ENCODE assay signal across 23 cellular contexts in genomic region chr7:33961948-33962347, GRCh38. TPM values are rescaled to one million over a fixed set of nuclear protein-coding genes. Genes with fewer than 3 reads are reported as not detected.
DNase-seq lines count a peak whose midpoint lies in the region; ATAC-seq and TF ChIP-seq lines count a peak whose summit lies in the region.
"Had no signal": no experiment of that assay in that cellular context is flagged by ENCODE, and none has a peak within 500 bp of the region (broad histone marks: within the 10 kb centered on the region; RNA-seq: fewer than 3 reads in every experiment).

No MANE protein-coding gene starts in this region.

- H3K27ac ChIP-seq in aorta (ENCODE audit: low read depth in 1 of 2, low read length in 2 of 2), result no peak overlapping the region
- H3K27ac ChIP-seq: RWPE1, SJCRH30 had no signal

- DNase-seq in EH (ENCODE audit: low read depth), result peak; percentile 74
- peak; percentile 23 for DNase-seq in LHCN-M2 (ENCODE audit: low read depth)
- peak; percentile 34 for DNase-seq in fibroblast of the aortic adventitia (ENCODE audit: low read depth)
- DNase-seq in aorta, result no peak
- no peak for DNase-seq in NCI-H2196 treated with DMSO at 0.1 percent for 48 hours (lab: John Stamatoyannopoulos, UW; ENCODE audit: unreplicated experiment)
- no peak for DNase-seq in kidney glomerular epithelial cell (lab: John Stamatoyannopoulos, UW)
- DNase-seq: ACHN; BE2C; CD4-positive, CD25-positive, alpha-beta regulatory T cell; COR-L47; DMS 273 treated with DMSO at 0.1 percent for 48 hours; DND-41; HCEC 1CT; NCI-H1105; NCI-H2081; NK-92 treated with Interleukin-12 subunit alpha and Interleukin-12 subunit beta, amount 100 ng/mL, for 24 hours; PC-3; SJCRH30 had no signal

- 36 to 47% methylated on average over 1 of the region's 1 CpG for WGBS in aorta, 2 donors

- H3K27me3 ChIP-seq in aorta (ENCODE audit: control insufficient read depth in 1 of 2, insufficient read depth in 2 of 2, low read length in 1 of 2), result no peaks in the 10 kb centered on the region
- H3K27me3 ChIP-seq: BE2C, SJCRH30 had no signal

- intact Hi-C loops in aorta (cut with DNase I), result no loop called here

- no peaks in the 10 kb centered on the region for H3K9me3 ChIP-seq in aorta (ENCODE audit: control insufficient read depth, low read length)
- H3K9me3 ChIP-seq: BE2C, SJCRH30 had no signal

- ATAC-seq in aorta (ENCODE audit: low FRiP score), result peak; percentile 42
- ATAC-seq in HG03175 (IDR thresholded peaks at IDR 0.05; ENCODE audit: unreplicated experiment), result no peak
- ATAC-seq: GM12878, GM23338, K562, PC-3 had no signal

- no peak overlapping the region for H3K4me3 ChIP-seq in fibroblast of the aortic adventitia (ENCODE audit: low read depth, low read length)
- H3K4me3 ChIP-seq in aorta (ENCODE audit: low read length in 2 of 2), result no peak overlapping the region
- H3K4me3 ChIP-seq: GM12878, GM23338, K562, SJCRH30 had no signal

- H3K36me3 ChIP-seq in aorta (ENCODE audit: control insufficient read depth in 1 of 2, insufficient read depth in 2 of 2, low read length in 1 of 2), result no peaks in the 10 kb centered on the region
- H3K36me3 ChIP-seq: BE2C, SJCRH30 had no signal

- TF ChIP-seq CTCF in fibroblast of the aortic adventitia (IDR thresholded peaks at IDR 0.05; ENCODE audit: insufficient read depth, low read length), result no peak

- H3K4me1 ChIP-seq in aorta (ENCODE audit: control insufficient read depth in 1 of 2, insufficient read depth in 2 of 2, low read length in 2 of 2), result peaks cover 0 to 2% of the 10 kb centered on the region in 2 donors
- H3K4me1 ChIP-seq: BE2C, SJCRH30 had no signal

RNA-seq across cellular contexts. Expression of gene BMPER, which starts 56.6 kb away (rescaled TPM):
- total RNA-seq in LHCN-M2 (2014; rRNA removed) (4.1 and 5.1 TPM in 2 replicates), fibroblast of the aortic adventitia (ENCODE audit: low replicate concordance) (45.4 and 157 TPM in 2 replicates), aorta (10 to 100 TPM in 1 of 2 donors, 1 to 10 TPM in 1; 2.2 to 14.0 TPM)
- 5.7 TPM for polyA plus RNA-seq in LHCN-M2 (2012)
- polyA plus RNA-seq in aorta, result 1 to 10 TPM in 1 of 2 donors, under 1 TPM in 1; 0.88 to 1.1 TPM
- total RNA-seq: CD4-positive, CD25-positive, alpha-beta regulatory T cell; GM12878; K562 had no signal
- polyA plus RNA-seq: CD4-positive, CD25-positive, alpha-beta regulatory T cell; K562 had no signal

Comparison
In these comparisons a context has a peak if more than half of its experiments do, and no peak if none do; other contexts are left out.
1. DNase-seq: peak in EH (single experiment), LHCN-M2 (single experiment) and fibroblast of the aortic adventitia (single experiment); none in aorta (0 of 2), NCI-H2196 treated with DMSO at 0.1 percent for 48 hours (single experiment) and kidney glomerular epithelial cell (single experiment).